ENCODE assay signal across 1 cellular context in the genomic region with DNA sequence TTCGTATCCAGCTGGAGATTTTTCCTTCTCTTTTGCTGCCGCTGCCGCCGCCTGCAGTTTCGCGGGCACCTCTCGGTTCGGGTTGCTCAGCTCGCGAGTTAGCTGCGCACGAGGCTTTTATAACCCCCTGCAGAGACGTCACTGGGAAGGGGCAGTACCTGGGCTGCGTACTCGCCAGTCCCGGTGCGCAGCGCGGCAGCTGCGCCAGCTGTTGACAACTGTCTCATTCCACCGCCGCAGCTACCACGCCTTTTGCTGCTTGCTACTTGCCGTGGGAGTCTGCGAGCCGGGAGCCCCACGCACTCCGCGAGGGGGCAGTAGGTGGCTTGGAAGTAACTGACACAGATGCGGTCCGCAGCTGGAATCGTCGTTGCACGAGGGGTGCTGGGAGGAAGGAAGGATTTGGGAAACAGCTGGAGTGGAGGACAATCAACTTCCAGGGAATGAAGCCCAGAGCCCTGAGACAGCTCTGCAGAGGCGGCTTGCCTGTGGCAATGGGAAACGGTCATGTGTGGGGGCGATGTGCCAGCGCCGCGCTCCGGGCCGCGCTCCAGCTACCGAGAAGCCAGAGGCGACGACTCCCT.
A peak's percentile ranks its signal among the peaks of the same experiment; 100 is the strongest.
TF ChIP-seq lines count a peak whose summit lies in the region.

TSS of gene TACR1 (minus strand) at position 93 of the 584 bp plus-strand sequence. CDS start 586 bp downstream, outside the sequence.

TF ChIP-seq in H1, 55 proteins besides CTCF, POLR2A, EP300 and RAD21 (continued from another document):
- TF ChIP-seq, protein P1, sequence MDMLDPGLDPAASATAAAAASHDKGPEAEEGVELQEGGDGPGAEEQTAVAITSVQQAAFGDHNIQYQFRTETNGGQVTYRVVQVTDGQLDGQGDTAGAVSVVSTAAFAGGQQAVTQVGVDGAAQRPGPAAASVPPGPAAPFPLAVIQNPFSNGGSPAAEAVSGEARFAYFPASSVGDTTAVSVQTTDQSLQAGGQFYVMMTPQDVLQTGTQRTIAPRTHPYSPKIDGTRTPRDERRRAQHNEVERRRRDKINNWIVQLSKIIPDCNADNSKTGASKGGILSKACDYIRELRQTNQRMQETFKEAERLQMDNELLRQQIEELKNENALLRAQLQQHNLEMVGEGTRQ (IDR thresholded peaks at IDR 0.05; ENCODE audit: low read length), result no peak
- TF ChIP-seq BRCA1 (IDR thresholded peaks at IDR 0.05; ENCODE audit: low read depth, low read length) (no peak), CHD2 (IDR thresholded peaks at IDR 0.05; ENCODE audit: low read length) (no peak), JUND (IDR thresholded peaks at IDR 0.05; ENCODE audit: low read length) (no peak), TBP (IDR thresholded peaks at IDR 0.05; ENCODE audit: low read depth, low read length) (no peak), KDM4A (IDR thresholded peaks at IDR 0.05; ENCODE audit: low read depth, low read length, severe bottlenecking) (peak; percentile 9), SRF (IDR thresholded peaks at IDR 0.05; ENCODE audit: low read depth, low read length) (no peak), SP4 (IDR thresholded peaks at IDR 0.05; ENCODE audit: low read length) (no peak), EZH2 (IDR thresholded peaks at IDR 0.05; ENCODE audit: low read depth, low read length, severe bottlenecking) (peak; percentile 3), RBBP5 (IDR thresholded peaks at IDR 0.05; ENCODE audit: borderline replicate concordance, low read depth, low read length) (no peak), EGR1 (IDR thresholded peaks at IDR 0.05; ENCODE audit: borderline replicate concordance, low read depth, low read length) (no peak), FOSL1 (IDR thresholded peaks at IDR 0.05; ENCODE audit: insufficient read depth, low read depth, low read length) (no peak), CREB1 (IDR thresholded peaks at IDR 0.05) (no peak), MAFK (IDR thresholded peaks at IDR 0.05; ENCODE audit: low read depth, low read length) (no peak), GABPA (IDR thresholded peaks at IDR 0.05; ENCODE audit: borderline replicate concordance, insufficient read depth, low read length) (no peak), TAF1 (IDR thresholded peaks at IDR 0.05; ENCODE audit: low read depth, low read length) (no peak), YY1 (IDR thresholded peaks at IDR 0.05; ENCODE audit: low read depth, low read length) (0 out of 2 replicates have a peak, but pooled peaks have one; percentile 6), POLR2AphosphoS5 (IDR thresholded peaks at IDR 0.05; ENCODE audit: low read depth, low read length) (no peak), BCL11A (IDR thresholded peaks at IDR 0.05; ENCODE audit: low read depth in 2 of 2, low read length in 2 of 2) (no peak), HDAC6 (IDR thresholded peaks at IDR 0.05; ENCODE audit: low read depth, low read length) (no peak), POU5F1 (IDR thresholded peaks at IDR 0.05; ENCODE audit: low read depth, low read length) (no peak), RXRA (IDR thresholded peaks at IDR 0.05; ENCODE audit: insufficient read depth, low read depth, low read length) (no peak), PHF8 (conservative IDR thresholded peaks at IDR 0.05; ENCODE audit: low read depth, low read length) (no peak), CHD1 (IDR thresholded peaks at IDR 0.05; ENCODE audit: low read depth, low read length) (no peak), SUZ12 (IDR thresholded peaks at IDR 0.05; ENCODE audit: low read length) (peak; percentile 72), CBX8 (IDR thresholded peaks at IDR 0.05; ENCODE audit: borderline replicate concordance, low read depth, low read length) (no peak), CHD7 (IDR thresholded peaks at IDR 0.05; ENCODE audit: insufficient replicate concordance, low read length) (no peak), ATF3 (IDR thresholded peaks at IDR 0.05; ENCODE audit: insufficient read depth, low read depth, low read length) (no peak), GTF2F1 (IDR thresholded peaks at IDR 0.05; ENCODE audit: borderline replicate concordance, low read depth, low read length) (no peak), SP2 (IDR thresholded peaks at IDR 0.05; ENCODE audit: low read length) (no peak), NRF1 (IDR thresholded peaks at IDR 0.05; ENCODE audit: low read depth, low read length) (no peak), TEAD4 (IDR thresholded peaks at IDR 0.05; ENCODE audit: low read depth, low read length) (0 out of 2 replicates have a peak, but pooled peaks have one; percentile 10), TCF12 (IDR thresholded peaks at IDR 0.05; ENCODE audit: low read depth, low read length) (no peak), CEBPB (IDR thresholded peaks at IDR 0.05; ENCODE audit: low read depth, low read length) (no peak), CTBP2 (IDR thresholded peaks at IDR 0.05; ENCODE audit: borderline replicate concordance, insufficient read depth, insufficient read length, low read length) (no peak), SIRT6 (IDR thresholded peaks at IDR 0.05; ENCODE audit: low read length) (no peak), ASH2L (IDR thresholded peaks at IDR 0.05; ENCODE audit: low read length) (peak; percentile 19), ZNF274 (IDR thresholded peaks at IDR 0.05; ENCODE audit: borderline replicate concordance, extremely low read depth, low read length) (no peak), BACH1 (IDR thresholded peaks at IDR 0.05; ENCODE audit: low read length) (no peak), NANOG (IDR thresholded peaks at IDR 0.05; ENCODE audit: insufficient read depth, low read depth, low read length, poor library complexity, severe bottlenecking) (no peak), HDAC2 (IDR thresholded peaks at IDR 0.05; ENCODE audit: borderline replicate concordance in 1 of 2, low read depth in 2 of 2, low read length in 2 of 2) (peak in 1 of 2 experiments; percentile 62; a peak in 2 of 4 replicates), KDM5A (IDR thresholded peaks at IDR 0.05; ENCODE audit: low read length) (no peak), KDM1A (IDR thresholded peaks at IDR 0.05; ENCODE audit: borderline replicate concordance, low read length) (no peak), SP1 (IDR thresholded peaks at IDR 0.05; ENCODE audit: low read depth, low read length) (no peak), JUN (IDR thresholded peaks at IDR 0.05; ENCODE audit: low read depth, low read length) (no peak), SIX5 (IDR thresholded peaks at IDR 0.05; ENCODE audit: low read depth, low read length) (no peak), CBX5 (IDR thresholded peaks at IDR 0.05; ENCODE audit: low read depth, low read length) (no peak)
- TF ChIP-seq, protein P2, sequence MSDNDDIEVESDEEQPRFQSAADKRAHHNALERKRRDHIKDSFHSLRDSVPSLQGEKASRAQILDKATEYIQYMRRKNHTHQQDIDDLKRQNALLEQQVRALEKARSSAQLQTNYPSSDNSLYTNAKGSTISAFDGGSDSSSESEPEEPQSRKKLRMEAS (IDR thresholded peaks at IDR 0.05), result peak; percentile 67
- TF ChIP-seq, protein P3, sequence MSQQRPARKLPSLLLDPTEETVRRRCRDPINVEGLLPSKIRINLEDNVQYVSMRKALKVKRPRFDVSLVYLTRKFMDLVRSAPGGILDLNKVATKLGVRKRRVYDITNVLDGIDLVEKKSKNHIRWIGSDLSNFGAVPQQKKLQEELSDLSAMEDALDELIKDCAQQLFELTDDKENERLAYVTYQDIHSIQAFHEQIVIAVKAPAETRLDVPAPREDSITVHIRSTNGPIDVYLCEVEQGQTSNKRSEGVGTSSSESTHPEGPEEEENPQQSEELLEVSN (IDR thresholded peaks at IDR 0.05), result peak; percentile 27
- TF ChIP-seq, protein P4, sequence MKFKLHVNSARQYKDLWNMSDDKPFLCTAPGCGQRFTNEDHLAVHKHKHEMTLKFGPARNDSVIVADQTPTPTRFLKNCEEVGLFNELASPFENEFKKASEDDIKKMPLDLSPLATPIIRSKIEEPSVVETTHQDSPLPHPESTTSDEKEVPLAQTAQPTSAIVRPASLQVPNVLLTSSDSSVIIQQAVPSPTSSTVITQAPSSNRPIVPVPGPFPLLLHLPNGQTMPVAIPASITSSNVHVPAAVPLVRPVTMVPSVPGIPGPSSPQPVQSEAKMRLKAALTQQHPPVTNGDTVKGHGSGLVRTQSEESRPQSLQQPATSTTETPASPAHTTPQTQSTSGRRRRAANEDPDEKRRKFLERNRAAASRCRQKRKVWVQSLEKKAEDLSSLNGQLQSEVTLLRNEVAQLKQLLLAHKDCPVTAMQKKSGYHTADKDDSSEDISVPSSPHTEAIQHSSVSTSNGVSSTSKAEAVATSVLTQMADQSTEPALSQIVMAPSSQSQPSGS (IDR thresholded peaks at IDR 0.05; ENCODE audit: low read length), result no peak
